8 cellular contexts compared by ENCODE assay signal in the genomic region with DNA sequence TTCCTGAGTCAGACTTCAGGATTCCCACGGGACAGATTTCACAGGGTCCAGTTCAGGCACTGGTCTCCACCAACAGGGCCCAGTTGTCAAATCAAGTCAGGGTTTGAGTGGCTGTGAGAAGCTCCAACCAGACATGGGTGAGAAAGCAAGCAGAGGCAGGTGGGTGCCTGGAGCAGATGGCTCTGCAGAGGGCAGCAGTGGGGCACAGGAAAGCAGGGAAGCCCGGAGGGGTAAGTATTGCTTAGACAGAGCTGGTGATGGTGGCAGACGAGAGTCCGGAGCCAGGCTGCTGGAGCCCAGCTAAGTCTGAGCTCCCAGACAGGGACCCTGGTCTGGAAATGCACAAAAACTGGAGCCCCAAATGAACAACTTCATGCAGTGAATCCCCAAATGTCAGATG.
DNase-seq lines count a peak whose midpoint lies in the region; ATAC-seq and TF ChIP-seq lines count a peak whose summit lies in the region.

No MANE protein-coding gene starts in this region.

- no peaks in the 10 kb centered on the region for H3K27me3 ChIP-seq in WERI-Rb-1 (ENCODE audit: insufficient read depth, low read depth, severe bottlenecking)

- no peak overlapping the region for H3K4me3 ChIP-seq in WERI-Rb-1 (ENCODE audit: low read depth, low read length)

- no peaks in the 10 kb centered on the region for H3K9me3 ChIP-seq in WERI-Rb-1 (ENCODE audit: severe bottlenecking)

- no peak overlapping the region for H3K27ac ChIP-seq in WERI-Rb-1

- TF ChIP-seq CTCF in WERI-Rb-1 (IDR thresholded peaks at IDR 0.05; ENCODE audit: low read depth, low read length): peak; percentile 72

- DNase-seq in DMS 273 treated with DMSO at 0.1 percent for 48 hours (lab: John Stamatoyannopoulos, UW): peak; percentile 99
- peak in 58 of 76 experiments; percentile 5 to 70 (median 40) for DNase-seq in HUDEP-2 (lab: John Stamatoyannopoulos, UW; ENCODE audit: unreplicated experiment in 76 of 76)
- peak; percentile 51 for DNase-seq in WERI-Rb-1
- DNase-seq in islet precursor cell: peak; percentile 55
- no peak for DNase-seq in inferior parietal cortex (ENCODE audit: extremely low spot score)
- DNase-seq in medulla oblongata (ENCODE audit: extremely low spot score): no peak

- H3K36me3 ChIP-seq in WERI-Rb-1: no peaks in the 10 kb centered on the region

- no peak for ATAC-seq in GM18873 (IDR thresholded peaks at IDR 0.05; ENCODE audit: low FRiP score, unreplicated experiment)
- ATAC-seq in GM18867 (IDR thresholded peaks at IDR 0.05; ENCODE audit: unreplicated experiment): no peak

Comparison
In these comparisons a context has a peak if more than half of its experiments do, and no peak if none do; other contexts are left out.
1. DNase-seq: peak in DMS 273 treated with DMSO at 0.1 percent for 48 hours (single experiment), HUDEP-2 (58 of 76), WERI-Rb-1 (single experiment) and islet precursor cell (single experiment); none in inferior parietal cortex (single experiment) and medulla oblongata (single experiment).